ENCODE assay signal across 8 cellular contexts in genomic region chr17:8226536-8227237, GRCh38. TPM values are rescaled to one million over a fixed set of nuclear protein-coding genes. Genes with fewer than 3 reads are reported as not detected.
A peak's percentile ranks its signal among the peaks of the same experiment; 100 is the strongest.
DNase-seq lines count a peak whose midpoint lies in the region; ATAC-seq and TF ChIP-seq lines count a peak whose summit lies in the region.

No MANE protein-coding gene starts in this region.

- H3K4me3 ChIP-seq in right atrium auricular region = peak overlapping the region; percentile 20 to 43

- peaks cover 0 to 11% of the 10 kb centered on the region in 2 donors for H3K4me1 ChIP-seq in right atrium auricular region

- H3K9me3 ChIP-seq in right atrium auricular region = no peaks in the 10 kb centered on the region

- peaks cover 44% of the 10 kb centered on the region for H3K36me3 ChIP-seq in right atrium auricular region

- H3K27me3 ChIP-seq in right atrium auricular region = no peaks in the 10 kb centered on the region

- TF ChIP-seq CTCF in right atrium auricular region (IDR thresholded peaks at IDR 0.05) = no peak

- ATAC-seq in GM18873 (IDR thresholded peaks at IDR 0.05; ENCODE audit: low FRiP score, unreplicated experiment) = no peak

- intact Hi-C loops in posterior vena cava (cut with DNase I) = no loop called here

- DNase-seq in activated CD8-positive, alpha-beta memory T cell treated with anti-CD3 and anti-CD28 coated beads for 24 hours = peak; percentile 86
- DNase-seq in activated CD8-positive, alpha-beta memory T cell treated with anti-CD3 and anti-CD28 coated beads, Interleukin-2, amount 50 U/mL, for 4 hours = no peak
- peak; percentile 92 for DNase-seq in OCI-M2 (lab: John Stamatoyannopoulos, UW; ENCODE audit: unreplicated experiment)
- peak in 57 of 58 donors; percentile 2 to 89 (median 67) for DNase-seq in anterior cingulate cortex (lab: John Stamatoyannopoulos, UW)
- peak; percentile 85 for DNase-seq in right atrium auricular region (ENCODE audit: low spot score)
- peak; percentile 91 for DNase-seq in posterior vena cava (ENCODE audit: low spot score)
- DNase-seq in NCI-H1092 treated with DMSO at 0.1 percent for 48 hours (lab: John Stamatoyannopoulos, UW) = no peak

- H3K27ac ChIP-seq in right atrium auricular region = peak overlapping the region; percentile 73 to 80

RNA-seq across cellular contexts. Expression of gene AURKB, which starts 16.3 kb away (rescaled TPM):
- total RNA-seq in right atrium auricular region = 1 to 10 TPM in 1 of 2 donors, not detected in 1; 1.8 TPM
- under 1 TPM in 1 of 2 donors, not detected in 1; 0.69 TPM for total RNA-seq in posterior vena cava

RNA-seq across cellular contexts. Expression of gene CTC1, which starts 21.2 kb away (rescaled TPM):
- total RNA-seq in right atrium auricular region (1 to 10 TPM; 4.2 to 8.6 TPM), posterior vena cava (10 to 100 TPM; 23.2 to 29.8 TPM)

RNA-seq across cellular contexts. Expression of gene PFAS, which starts 22.4 kb away (rescaled TPM):
- 1 to 10 TPM; 4.4 to 5.3 TPM for total RNA-seq in right atrium auricular region
- total RNA-seq in posterior vena cava = 10 to 100 TPM; 20.3 to 23.9 TPM

RNA-seq across cellular contexts. Expression of gene BORCS6, which starts 36.7 kb away (rescaled TPM):
- 10 to 100 TPM; 10.2 to 10.8 TPM for total RNA-seq in right atrium auricular region
- 1 to 10 TPM; 4.5 to 5.6 TPM for total RNA-seq in posterior vena cava

RNA-seq across cellular contexts. Expression of gene TMEM107, which starts 50.5 kb away (rescaled TPM):
- total RNA-seq in right atrium auricular region (10 to 100 TPM in 1 of 2 donors, 1 to 10 TPM in 1; 7.3 to 11.0 TPM), posterior vena cava (10 to 100 TPM; 12.9 to 16.4 TPM)

Comparison
In these comparisons a context has a peak if more than half of its experiments do, and no peak if none do; other contexts are left out.
1. DNase-seq: peak in activated CD8-positive, alpha-beta memory T cell treated with anti-CD3 and anti-CD28 coated beads for 24 hours (single experiment), OCI-M2 (single experiment), anterior cingulate cortex (57 of 58), right atrium auricular region (single experiment) and posterior vena cava (single experiment); none in activated CD8-positive, alpha-beta memory T cell treated with anti-CD3 and anti-CD28 coated beads, Interleukin-2, amount 50 U/mL, for 4 hours (single experiment) and NCI-H1092 treated with DMSO at 0.1 percent for 48 hours (single experiment).